11 cellular contexts compared by ENCODE assay signal in genomic region chr16:14069818-14070217, GRCh38. TPM values are rescaled to one million over a fixed set of nuclear protein-coding genes. Genes with fewer than 3 reads are reported as not detected.
DNase-seq lines count a peak whose midpoint lies in the region; ATAC-seq and TF ChIP-seq lines count a peak whose summit lies in the region.
"Had no signal": no experiment of that assay in that cellular context is flagged by ENCODE, and none has a peak within 500 bp of the region (broad histone marks: within the 10 kb centered on the region; RNA-seq: fewer than 3 reads in every experiment).

No MANE protein-coding gene starts in this region.

- POLR2A ChIA-PET in activated CD8-positive, alpha-beta T cell treated with anti-CD3 and anti-CD28 coated beads for 36 hours (lab: Charles Lee), result interaction anchor here (0.6 kb wide), 1 partner anchor 116 kb away, joined by 3 read pairs; no protein-coding TSS in a partner anchor

- BruUV-seq in Calu3 (replicated peaks; lab: Mats Ljungman, UMichigan), result no TSS peak

- H3K36me3 Mint-ChIP-seq in Calu3 (ENCODE audit: insufficient read depth, unreplicated experiment) (peaks cover 25% of the 10 kb centered on the region), immature natural killer cell (no peaks in the 10 kb centered on the region)
- no peaks in the 10 kb centered on the region for H3K36me3 Mint-ChIP-seq in activated CD8-positive, alpha-beta T cell treated with anti-CD3 and anti-CD28 coated beads for 36 hours (ENCODE audit: low read depth)

- intact Hi-C loops in Calu3 (cut with micrococcal nuclease; ENCODE audit: unreplicated experiment), result loop anchor here (5.0 kb wide), 3 partner anchors 77 to 117 kb away; no protein-coding TSS in a partner anchor
- intact Hi-C loops in activated CD8-positive, alpha-beta T cell treated with anti-CD3 and anti-CD28 coated beads for 36 hours (cut with micrococcal nuclease), result no loop called here

- H3K27me3 Mint-ChIP-seq in Calu3 (ENCODE audit: unreplicated experiment) (no peaks in the 10 kb centered on the region), immature natural killer cell (ENCODE audit: low read depth in 3 of 3) (peaks cover 2 to 3% (median 3%) of the 10 kb centered on the region in 3 donors)
- H3K27me3 Mint-ChIP-seq in activated CD8-positive, alpha-beta T cell treated with anti-CD3 and anti-CD28 coated beads for 36 hours, result peaks cover 5% of the 10 kb centered on the region

- H3K27ac Mint-ChIP-seq in Calu3 (ENCODE audit: unreplicated experiment), result peak overlapping the region; percentile 94
- H3K27ac Mint-ChIP-seq in activated CD8-positive, alpha-beta T cell treated with anti-CD3 and anti-CD28 coated beads for 36 hours, result no peak overlapping the region
- peak overlapping the region in 1 of 6 donors; percentile 69 for H3K27ac Mint-ChIP-seq in immature natural killer cell

- peak overlapping the region; percentile 92; the same call in 1 of the 2 replicates for H3K27ac ChIP-seq in C4-2B
- H3K27ac ChIP-seq: cardiac muscle cell had no signal

- TF ChIP-seq CTCF in C4-2B (conservative IDR thresholded peaks at IDR 0.05) (no peak), Calu3 (IDR thresholded peaks at IDR 0.05; ENCODE audit: unreplicated experiment) (no peak)
- TF ChIP-seq CTCF in activated CD8-positive, alpha-beta T cell treated with anti-CD3 and anti-CD28 coated beads for 36 hours (IDR thresholded peaks at IDR 0.05), result no peak

- H3K9me3 Mint-ChIP-seq in Calu3 (ENCODE audit: low read depth, unreplicated experiment) (no peaks in the 10 kb centered on the region), immature natural killer cell (no peaks in the 10 kb centered on the region)
- H3K9me3 Mint-ChIP-seq in activated CD8-positive, alpha-beta T cell treated with anti-CD3 and anti-CD28 coated beads for 36 hours, result no peaks in the 10 kb centered on the region

- CTCF ChIA-PET in Calu3 (lab: Charles Lee), result interaction anchor here (0.8 to 1.0 kb wide), 2 partner anchors 27 to 150 kb away, joined by 4 to 7 read pairs; partner anchors contain the start of gene ERCC4
- CTCF ChIA-PET in activated CD8-positive, alpha-beta T cell treated with anti-CD3 and anti-CD28 coated beads for 36 hours (lab: Charles Lee), result interaction anchor here (1.2 to 1.3 kb wide), 2 partner anchors 146 to 150 kb away, joined by 3 read pairs; partner anchors contain the start of gene ERCC4

- H3K4me1 Mint-ChIP-seq in Calu3 (ENCODE audit: low read depth, unreplicated experiment) (peaks cover 43% of the 10 kb centered on the region), immature natural killer cell (peaks cover 11 to 16% of the 10 kb centered on the region in 2 donors)
- H3K4me1 Mint-ChIP-seq in activated CD8-positive, alpha-beta T cell treated with anti-CD3 and anti-CD28 coated beads for 36 hours (ENCODE audit: low read depth), result peaks cover 14% of the 10 kb centered on the region

- peak overlapping the region; percentile 93 for H3K4me3 Mint-ChIP-seq in Calu3 (ENCODE audit: low read depth, unreplicated experiment)
- H3K4me3 Mint-ChIP-seq in activated CD8-positive, alpha-beta T cell treated with anti-CD3 and anti-CD28 coated beads for 36 hours, result peak overlapping the region; percentile 82
- H3K4me3 Mint-ChIP-seq in immature natural killer cell, result peak overlapping the region; percentile 76 to 86 (median 85)

- ATAC-seq in activated CD8-positive, alpha-beta T cell treated with anti-CD3 and anti-CD28 coated beads for 36 hours, result no peak
- no peak for ATAC-seq in GM18498 (IDR thresholded peaks at IDR 0.05; ENCODE audit: unreplicated experiment)

- no peak for DNase-seq in Calu3
- no peak for DNase-seq in activated CD8-positive, alpha-beta T cell treated with anti-CD3 and anti-CD28 coated beads for 36 hours
- no peak for DNase-seq in immature natural killer cell
- no peak for DNase-seq in EL
- no peak for DNase-seq in SW 1271 (lab: John Stamatoyannopoulos, UW)
- DNase-seq in retina, result no peak
- DNase-seq: C1 segment of cervical spinal cord, Kasumi-1 had no signal

RNA-seq across cellular contexts. Expression of gene MRTFB, which starts 1.3 kb away (rescaled TPM):
- 67.3 and 69.5 TPM in 2 replicates for total RNA-seq in Calu3 (2022)
- 10 to 100 TPM; 10.3 to 12.0 TPM for total RNA-seq in activated CD8-positive, alpha-beta T cell treated with anti-CD3 and anti-CD28 coated beads for 36 hours
- polyA plus RNA-seq in immature natural killer cell, result 1 to 10 TPM; 2.1 to 3.6 (median 3.6) TPM
